In genomic region chr1:225650198-225650597, GRCh38 we compare ENCODE assay signal across 14 cellular contexts. TPM values are rescaled to one million over a fixed set of nuclear protein-coding genes. Genes with fewer than 3 reads are reported as not detected.
DNase-seq lines count a peak whose midpoint lies in the region; ATAC-seq and TF ChIP-seq lines count a peak whose summit lies in the region.
"Had no signal": no experiment of that assay in that cellular context is flagged by ENCODE, and none has a peak within 500 bp of the region (broad histone marks: within the 10 kb centered on the region; RNA-seq: fewer than 3 reads in every experiment).

No MANE protein-coding gene starts in this region.

- H3K27me3 ChIP-seq in IMR-90 (ENCODE audit: control insufficient read depth, insufficient read depth, low read length) (no peaks in the 10 kb centered on the region), muscle layer of duodenum (ENCODE audit: low read depth, low read length) (no peaks in the 10 kb centered on the region), tibial artery (no peaks in the 10 kb centered on the region)

- ATAC-seq in IMR-90 (ENCODE audit: low read depth), result no peak
- ATAC-seq in stimulated activated memory B cell treated with anti-CD40 and anti-IgM and Interleukin-4, amounts not matched to agents 10 μg/mL and 1 μg/mL and 100 μg/mL, for 72 hours, result no peak
- no peak for ATAC-seq in GM18498 (IDR thresholded peaks at IDR 0.05; ENCODE audit: unreplicated experiment)

- no peak overlapping the region for H2BK20ac ChIP-seq in IMR-90 (ENCODE audit: low read depth, low read length)

- peak overlapping the region; percentile 23 for H2BK5ac ChIP-seq in IMR-90 (ENCODE audit: low read depth, low read length, poor library complexity, severe bottlenecking)

- H3K4me3 ChIP-seq in IMR-90 (ENCODE audit: insufficient read depth, low read depth, low read length) (peak overlapping the region; percentile 94), muscle layer of duodenum (ENCODE audit: low read depth in 1 of 2, low read length in 2 of 2) (peak overlapping the region; percentile 30 to 49), tibial artery (peak overlapping the region; percentile 91 to 99)

- H3K27me3 Mint-ChIP-seq in chondrocyte (ENCODE audit: low read depth), result no peaks in the 10 kb centered on the region
- peaks cover 34% of the 10 kb centered on the region for H3K27me3 Mint-ChIP-seq in stimulated activated memory B cell treated with anti-CD40 and anti-IgM and Interleukin-4, amounts not matched to agents 10 μg/mL and 1 μg/mL and 100 μg/mL, for 72 hours

- no peak overlapping the region for H2AK5ac ChIP-seq in IMR-90 (ENCODE audit: low read depth, low read length)

- H3K27ac ChIP-seq in IMR-90 (ENCODE audit: insufficient read depth, low read length) (no peak overlapping the region), muscle layer of duodenum (ENCODE audit: low read length) (peak overlapping the region; percentile 82), tibial artery (peak overlapping the region; percentile 100)
- H3K27ac ChIP-seq: KMS-11 had no signal

- H3K4me1 Mint-ChIP-seq in chondrocyte (ENCODE audit: low read depth), result peaks cover 62% of the 10 kb centered on the region
- peaks cover 16% of the 10 kb centered on the region for H3K4me1 Mint-ChIP-seq in stimulated activated memory B cell treated with anti-CD40 and anti-IgM and Interleukin-4, amounts not matched to agents 10 μg/mL and 1 μg/mL and 100 μg/mL, for 72 hours

- peak overlapping the region; percentile 92 for H3K27ac Mint-ChIP-seq in chondrocyte (ENCODE audit: unreplicated experiment)
- H3K27ac Mint-ChIP-seq in stimulated activated memory B cell treated with anti-CD40 and anti-IgM and Interleukin-4, amounts not matched to agents 10 μg/mL and 1 μg/mL and 100 μg/mL, for 72 hours, result no peak overlapping the region
- H3K27ac Mint-ChIP-seq: activated CD4-positive, alpha-beta T cell treated with anti-CD3 and anti-CD28 coated beads, Interleukin-2, amount 10 ng/mL, durations not matched to agents 7 days and 5 days; activated naive CD8-positive, alpha-beta T cell treated with anti-CD3 and anti-CD28 coated beads, Interleukin-2, amount 10 ng/mL, durations not matched to agents 7 days and 5 days had no signal

- H3K4me1 ChIP-seq in IMR-90 (ENCODE audit: control insufficient read depth, insufficient read depth, low read length), result peaks cover 7% of the 10 kb centered on the region
- peaks cover 3 to 4% of the 10 kb centered on the region in 2 donors for H3K4me1 ChIP-seq in muscle layer of duodenum (ENCODE audit: control insufficient read depth in 1 of 2, insufficient read depth in 2 of 2, low read length in 2 of 2)
- peaks cover 0 to 43% (median 13%) of the 10 kb centered on the region in 4 donors for H3K4me1 ChIP-seq in tibial artery

- peaks cover 3 to 37% of the 10 kb centered on the region in 2 experiments; a peak in 3 of 4 replicates for H3K79me1 ChIP-seq in IMR-90 (ENCODE audit: low read depth in 1 of 2, low read length in 2 of 2)

- H2BK120ac ChIP-seq in IMR-90 (ENCODE audit: low read depth, low read length), result no peak overlapping the region

- H4K91ac ChIP-seq in IMR-90 (ENCODE audit: insufficient read depth, low read depth, low read length), result no peak overlapping the region

- intact Hi-C loops in IMR-90 (cut with micrococcal nuclease), result loop anchor here (5.0 to 10.0 kb wide), 3 partner anchors 98 to 325 kb away; no protein-coding TSS in a partner anchor
- intact Hi-C loops in tibial artery (cut with DNase I; ENCODE audit: low total_unique reads), result loop anchor here (10.0 kb wide), 3 partner anchors 45 to 195 kb away; no protein-coding TSS in a partner anchor

- DNase-seq in IMR-90 (no peak), chondrocyte (ENCODE audit: low spot score) (no peak), tibial artery (no peak), DMS153 treated with DMSO at 0.1 percent for 48 hours (lab: John Stamatoyannopoulos, UW; ENCODE audit: unreplicated experiment) (no peak)
- DNase-seq: activated CD4-positive, alpha-beta T cell treated with anti-CD3 and anti-CD28 coated beads, Interleukin-2, amount 10 ng/mL, durations not matched to agents 7 days and 5 days; activated naive CD8-positive, alpha-beta T cell treated with anti-CD3 and anti-CD28 coated beads, Interleukin-2, amount 10 ng/mL, durations not matched to agents 7 days and 5 days; DND-41; islet precursor cell; NCI-H510A; retina had no signal

- no peaks in the 10 kb centered on the region for H3K9me3 ChIP-seq in IMR-90 (ENCODE audit: control insufficient read depth, insufficient read depth, low read length)
- no peaks in the 10 kb centered on the region for H3K9me3 ChIP-seq in muscle layer of duodenum (ENCODE audit: control insufficient read depth in 1 of 2, low read length in 2 of 2)
- no peaks in the 10 kb centered on the region for H3K9me3 ChIP-seq in tibial artery

- H4K20me1 ChIP-seq in IMR-90 (ENCODE audit: insufficient read depth, low read length), result peaks cover 49% of the 10 kb centered on the region; the same call in 1 of the 2 replicates

- no peaks in the 10 kb centered on the region for H3K9me1 ChIP-seq in IMR-90 (ENCODE audit: insufficient read depth, low read length)

- TF ChIP-seq POLR2A in IMR-90 (IDR thresholded peaks at IDR 0.05; ENCODE audit: low read depth, low read length), result no peak

- no peak overlapping the region; the same call in 1 of the 2 replicates for H3K14ac ChIP-seq in IMR-90 (replicated peaks; ENCODE audit: low read depth, low read length)

- WGBS in IMR-90 (ENCODE audit: extremely low coverage in 2 of 2, insufficient read length in 1 of 2), 2 experiments, result 13% methylated on average over 1 of the region's 7 CpGs; no CpG with 5 or more reads in 1 of the 2 experiments

- dilution Hi-C loops in IMR-90 (cut with HindIII; ENCODE audit: low sequenced_read_pairs, unreplicated experiment), result no loop called here

- no peak overlapping the region for H3K18ac ChIP-seq in IMR-90 (ENCODE audit: low read depth, low read length)

- peak overlapping the region; percentile 94 for H3K4me2 ChIP-seq in IMR-90 (ENCODE audit: low read depth, low read length)

- peaks cover 5% of the 10 kb centered on the region for H3K36me3 Mint-ChIP-seq in chondrocyte (ENCODE audit: low read depth)
- no peaks in the 10 kb centered on the region for H3K36me3 Mint-ChIP-seq in stimulated activated memory B cell treated with anti-CD40 and anti-IgM and Interleukin-4, amounts not matched to agents 10 μg/mL and 1 μg/mL and 100 μg/mL, for 72 hours
- H3K36me3 Mint-ChIP-seq: activated naive CD8-positive, alpha-beta T cell treated with anti-CD3 and anti-CD28 coated beads, Interleukin-2, amount 10 ng/mL, durations not matched to agents 7 days and 5 days had no signal

- no peak overlapping the region for H3K56ac ChIP-seq in IMR-90 (ENCODE audit: extremely low read depth, insufficient read depth, low read length)

- H4K8ac ChIP-seq in IMR-90 (ENCODE audit: low read depth in 2 of 2, low read length in 2 of 2), result no peak overlapping the region

- H2AK9ac ChIP-seq in IMR-90 (replicated peaks; ENCODE audit: low read depth, low read length, poor library complexity), result no peak overlapping the region

- POLR2A ChIA-PET in IMR-90 (lab: Charles Lee; ENCODE audit: unreplicated experiment), result no interaction called here

- no peak for TF ChIP-seq RAD21 in IMR-90 (IDR thresholded peaks at IDR 0.05; ENCODE audit: low read length)

- peak overlapping the region; percentile 99 for H3K4me3 Mint-ChIP-seq in chondrocyte (ENCODE audit: unreplicated experiment)
- H3K4me3 Mint-ChIP-seq in stimulated activated memory B cell treated with anti-CD40 and anti-IgM and Interleukin-4, amounts not matched to agents 10 μg/mL and 1 μg/mL and 100 μg/mL, for 72 hours, result no peak overlapping the region
- H3K4me3 Mint-ChIP-seq: activated CD4-positive, alpha-beta T cell treated with anti-CD3 and anti-CD28 coated beads, Interleukin-2, amount 10 ng/mL, durations not matched to agents 7 days and 5 days; activated naive CD8-positive, alpha-beta T cell treated with anti-CD3 and anti-CD28 coated beads, Interleukin-2, amount 10 ng/mL, durations not matched to agents 7 days and 5 days had no signal

- H3K9me3 Mint-ChIP-seq in chondrocyte (ENCODE audit: low read depth), result peaks cover 3% of the 10 kb centered on the region
- H3K9me3 Mint-ChIP-seq in stimulated activated memory B cell treated with anti-CD40 and anti-IgM and Interleukin-4, amounts not matched to agents 10 μg/mL and 1 μg/mL and 100 μg/mL, for 72 hours, result no peaks in the 10 kb centered on the region
- H3K9me3 Mint-ChIP-seq: activated CD4-positive, alpha-beta T cell treated with anti-CD3 and anti-CD28 coated beads, Interleukin-2, amount 10 ng/mL, durations not matched to agents 7 days and 5 days; activated naive CD8-positive, alpha-beta T cell treated with anti-CD3 and anti-CD28 coated beads, Interleukin-2, amount 10 ng/mL, durations not matched to agents 7 days and 5 days had no signal

- H4K5ac ChIP-seq in IMR-90 (ENCODE audit: low read depth, low read length), result no peak overlapping the region

- no TSS peak for BruUV-seq in IMR-90 (replicated peaks; lab: Mats Ljungman, UMichigan)

- H2AFZ ChIP-seq in IMR-90 (replicated peaks; ENCODE audit: low read length, poor library complexity), result no peak overlapping the region

- H3K4ac ChIP-seq in IMR-90 (ENCODE audit: low read depth, low read length), result no peak overlapping the region

- CTCF ChIA-PET in IMR-90 (lab: Yijun Ruan, JAX), result interaction anchor here (0.6 to 1.2 kb wide), 2 partner anchors 53 to 122 kb away, joined by 3 to 11 read pairs; no protein-coding TSS in a partner anchor

- no peak for TF ChIP-seq CTCF in IMR-90 (conservative IDR thresholded peaks at IDR 0.05; ENCODE audit: low read depth, low read length)
- no peak for TF ChIP-seq CTCF in chondrocyte (IDR thresholded peaks at IDR 0.05)
- TF ChIP-seq CTCF in tibial artery (IDR thresholded peaks at IDR 0.05), result no peak

- no peaks in the 10 kb centered on the region for H3K36me3 ChIP-seq in IMR-90 (ENCODE audit: control insufficient read depth, insufficient read depth, low read length)
- peaks cover 0 to 25% of the 10 kb centered on the region in 2 donors for H3K36me3 ChIP-seq in muscle layer of duodenum (ENCODE audit: control insufficient read depth in 1 of 2, insufficient read depth in 2 of 2, low read length in 2 of 2)
- no peaks in the 10 kb centered on the region for H3K36me3 ChIP-seq in tibial artery

- peak overlapping the region; percentile 28; the same call in 1 of the 2 replicates for H3K9ac ChIP-seq in IMR-90 (ENCODE audit: low read depth, low read length)
- H3K9ac ChIP-seq: KMS-11 had no signal

- no peak overlapping the region; the same call in 1 of the 2 replicates for H3K23ac ChIP-seq in IMR-90 (ENCODE audit: low read depth, low read length)

- in situ Hi-C loops in IMR-90 (cut with MboI; ENCODE audit: low sequenced_read_pairs), result no loop called here

- no peak overlapping the region for H2BK15ac ChIP-seq in IMR-90 (ENCODE audit: low read depth, low read length)

TF ChIP-seq in IMR-90, 13 proteins besides CTCF, POLR2A, EP300 and RAD21 (continues in another document):
- no peak for TF ChIP-seq CEBPB (IDR thresholded peaks at IDR 0.05; ENCODE audit: low read depth, low read length)

RNA-seq across cellular contexts. Expression of gene ENAH, which starts 2.7 kb away (rescaled TPM):
- total RNA-seq in IMR-90 (2012; rRNA removed) (82.5 and 86.9 TPM in 2 replicates), chondrocyte (208 to 457 TPM (median 434 TPM) in 3 replicates)
- polyA plus RNA-seq in IMR-90 (2012; rRNA removed), result 47.4 and 61.3 TPM in 2 replicates
- 7.3 and 9.4 TPM in 2 replicates for polyA plus RNA-seq in IMR-90 (2012; cell fraction: cytosol; rRNA removed)
- 10.8 and 45.1 TPM in 2 replicates for polyA plus RNA-seq in IMR-90 (2012; cell fraction: nucleus; rRNA removed; ENCODE audit: low replicate concordance)
- total RNA-seq: activated CD4-positive, alpha-beta T cell treated with anti-CD3 and anti-CD28 coated beads, Interleukin-2, amount 10 ng/mL, durations not matched to agents 7 days and 5 days; activated naive CD8-positive, alpha-beta T cell treated with anti-CD3 and anti-CD28 coated beads, Interleukin-2, amount 10 ng/mL, durations not matched to agents 7 days and 5 days had no signal

Comparison
In these comparisons a context has a peak if more than half of its experiments do, and no peak if none do; other contexts are left out.
1. H3K4me3 ChIP-seq: peak in every context shown above with its lines; median percentile 95 in tibial artery; 94 in IMR-90; 40 in muscle layer of duodenum.